In genomic region chr14:102695172-102695569, GRCh38 we compare ENCODE assay signal across 11 cellular contexts.
A peak's percentile ranks its signal among the peaks of the same experiment; 100 is the strongest.
DNase-seq lines count a peak whose midpoint lies in the region; TF ChIP-seq lines count a peak whose summit lies in the region.
"Had no signal": no experiment of that assay in that cellular context is flagged by ENCODE, and none has a peak within 500 bp of the region (broad histone marks: within the 10 kb centered on the region; RNA-seq: fewer than 3 reads in every experiment).

No MANE protein-coding gene starts in this region.

- H3K9me3 Mint-ChIP-seq in CD4-positive, alpha-beta memory T cell, result no peaks in the 10 kb centered on the region
- H3K9me3 Mint-ChIP-seq: CD8-positive, alpha-beta T cell; GM23338 had no signal

- H3K4me1 Mint-ChIP-seq in CD4-positive, alpha-beta memory T cell, result peaks cover 19 to 30% (median 22%) of the 10 kb centered on the region in 4 donors

- WGBS in hepatocyte (ENCODE audit: low lambda C conversion rate, missing lambda C conversion rate), result 65% methylated on average over 2 of the region's 2 CpGs

- no peak overlapping the region for H3K9ac ChIP-seq in BLaER1
- H3K9ac ChIP-seq in OCI-LY3 (ENCODE audit: low read length), result peak overlapping the region; percentile 4; the same call in 1 of the 2 replicates

- CTCF ChIA-PET in CD4-positive, alpha-beta memory T cell (lab: Charles Lee; ENCODE audit: partially characterized antibody), result interaction anchor here (0.6 to 5.2 kb wide), 32 partner anchors 9 to 810 kb away, joined by 3 to 34 read pairs (median 4); no protein-coding TSS in a partner anchor

- no peaks in the 10 kb centered on the region for H3K27me3 ChIP-seq in BLaER1
- no peaks in the 10 kb centered on the region for H3K27me3 ChIP-seq in OCI-LY3 (ENCODE audit: low read depth, low read length)
- no peaks in the 10 kb centered on the region for H3K27me3 ChIP-seq in WERI-Rb-1 (ENCODE audit: insufficient read depth, low read depth, severe bottlenecking)
- H3K27me3 ChIP-seq in hepatocyte, result no peaks in the 10 kb centered on the region
- H3K27me3 ChIP-seq in CD4-positive, alpha-beta memory T cell (ENCODE audit: insufficient read depth, low read length), result no peaks in the 10 kb centered on the region
- H3K27me3 ChIP-seq: BE2C had no signal

- H3K4me2 ChIP-seq in BLaER1, result peak overlapping the region; percentile 27; the same call in 1 of the 2 replicates
- peak overlapping the region; percentile 29 for H3K4me2 ChIP-seq in OCI-LY3 (ENCODE audit: low read length)
- no peak overlapping the region for H3K4me2 ChIP-seq in hepatocyte
- H3K4me2 ChIP-seq: GM23338 had no signal

- intact Hi-C loops in CD4-positive, alpha-beta memory T cell (cut with micrococcal nuclease), result loop anchor here (2.0 kb wide), 2 partner anchors 170 to 598 kb away; no protein-coding TSS in a partner anchor

- H3K9me2 ChIP-seq in hepatocyte (replicated peaks; ENCODE audit: insufficient read depth), result no peaks in the 10 kb centered on the region

- H3K9me3 ChIP-seq in BLaER1 (peaks cover 10% of the 10 kb centered on the region), OCI-LY3 (ENCODE audit: insufficient read depth, low read length) (no peaks in the 10 kb centered on the region), WERI-Rb-1 (ENCODE audit: severe bottlenecking) (no peaks in the 10 kb centered on the region), hepatocyte (ENCODE audit: low read depth) (no peaks in the 10 kb centered on the region)
- H3K9me3 ChIP-seq in CD4-positive, alpha-beta memory T cell (ENCODE audit: control insufficient read depth in 1 of 2, low read length in 2 of 2), result no peaks in the 10 kb centered on the region
- H3K9me3 ChIP-seq: BE2C had no signal

- H3K4me1 ChIP-seq in BLaER1 (peaks cover 69% of the 10 kb centered on the region), OCI-LY3 (ENCODE audit: low read length) (peaks cover 24% of the 10 kb centered on the region), hepatocyte (ENCODE audit: insufficient read depth) (peaks cover 58% of the 10 kb centered on the region)
- H3K4me1 ChIP-seq in CD4-positive, alpha-beta memory T cell (ENCODE audit: insufficient read depth, low read length), result peaks cover 12% of the 10 kb centered on the region
- H3K4me1 ChIP-seq: BE2C had no signal

- H3K27me3 Mint-ChIP-seq in CD4-positive, alpha-beta memory T cell, result no peaks in the 10 kb centered on the region

- no peak overlapping the region for H3K4me3 Mint-ChIP-seq in CD4-positive, alpha-beta memory T cell
- H3K4me3 Mint-ChIP-seq: CD8-positive, alpha-beta T cell; GM23338 had no signal

- H2AFZ ChIP-seq in OCI-LY3 (ENCODE audit: low read depth, low read length) (no peak overlapping the region), hepatocyte (no peak overlapping the region)
- H2AFZ ChIP-seq: GM23338 had no signal

- H3K4me3 ChIP-seq in BLaER1 (no peak overlapping the region), OCI-LY3 (ENCODE audit: low read length) (no peak overlapping the region), WERI-Rb-1 (ENCODE audit: low read depth, low read length) (no peak overlapping the region), hepatocyte (no peak overlapping the region)
- H3K4me3 ChIP-seq in CD4-positive, alpha-beta memory T cell (ENCODE audit: low read length in 2 of 2), result no peak overlapping the region
- H3K4me3 ChIP-seq: GM23338 had no signal

- H3K36me3 ChIP-seq in BLaER1, result peaks cover 37% of the 10 kb centered on the region
- no peaks in the 10 kb centered on the region for H3K36me3 ChIP-seq in OCI-LY3 (replicated peaks; ENCODE audit: low read depth, low read length)
- H3K36me3 ChIP-seq in WERI-Rb-1, result no peaks in the 10 kb centered on the region
- no peaks in the 10 kb centered on the region for H3K36me3 ChIP-seq in hepatocyte (replicated peaks; ENCODE audit: insufficient read depth, low read depth)
- no peaks in the 10 kb centered on the region for H3K36me3 ChIP-seq in CD4-positive, alpha-beta memory T cell (ENCODE audit: insufficient read depth, low read length)
- H3K36me3 ChIP-seq: BE2C had no signal

- TF ChIP-seq CTCF in OCI-LY3 (IDR thresholded peaks at IDR 0.05; ENCODE audit: low read depth, low read length) (no peak), WERI-Rb-1 (IDR thresholded peaks at IDR 0.05; ENCODE audit: low read depth, low read length) (no peak), hepatocyte (IDR thresholded peaks at IDR 0.05; ENCODE audit: poor library complexity) (no peak)

- no peak overlapping the region for H3K27ac ChIP-seq in BLaER1
- no peak overlapping the region for H3K27ac ChIP-seq in OCI-LY3 (ENCODE audit: low read length)
- peak overlapping the region; percentile 75 for H3K27ac ChIP-seq in WERI-Rb-1
- peak overlapping the region; percentile 51 for H3K27ac ChIP-seq in hepatocyte
- no peak overlapping the region for H3K27ac ChIP-seq in CD4-positive, alpha-beta memory T cell (ENCODE audit: low read depth, low read length)

- DNase-seq in WERI-Rb-1, result no peak
- DNase-seq in hepatocyte (ENCODE audit: low spot score), result no peak
- DNase-seq in NOMO-1 treated with dmso at 0.1 percent for 144 hours (lab: John Stamatoyannopoulos, UW; ENCODE audit: unreplicated experiment), result no peak
- no peak for DNase-seq in mucosa of gallbladder (ENCODE audit: low spot score)
- no peak for DNase-seq in activated T-cell treated with anti-CD3 and anti-CD28 coated beads, Interleukin-2, amount 50 U/mL, for 48 hours
- no peak for DNase-seq in CD4-positive, alpha-beta memory T cell

- peaks cover 27% of the 10 kb centered on the region for H3K79me2 ChIP-seq in OCI-LY3 (ENCODE audit: low read length)
- peaks cover 90% of the 10 kb centered on the region for H3K79me2 ChIP-seq in hepatocyte

- POLR2A ChIA-PET in CD4-positive, alpha-beta memory T cell (lab: Charles Lee; ENCODE audit: partially characterized antibody), result interaction anchor here (1.2 to 1.5 kb wide), 2 partner anchors 104 to 171 kb away, joined by 4 read pairs; no protein-coding TSS in a partner anchor

- H3K27ac Mint-ChIP-seq in CD4-positive, alpha-beta memory T cell, result no peak overlapping the region
- H3K27ac Mint-ChIP-seq: CD8-positive, alpha-beta T cell had no signal

- H4K20me1 ChIP-seq in BLaER1 (peaks cover 98% of the 10 kb centered on the region), OCI-LY3 (ENCODE audit: insufficient read depth, low read length) (peaks cover 9% of the 10 kb centered on the region; the same call in 1 of the 2 replicates), hepatocyte (ENCODE audit: insufficient read depth, poor library complexity, severe bottlenecking) (peaks cover 85% of the 10 kb centered on the region)

- H3K36me3 Mint-ChIP-seq in CD4-positive, alpha-beta memory T cell, result peaks cover 0 to 2% of the 10 kb centered on the region in 2 donors

Comparison
In these comparisons a context has a peak if more than half of its experiments do, and no peak if none do; other contexts are left out.
1. H3K27ac ChIP-seq: peak in WERI-Rb-1 (single experiment) and hepatocyte (single experiment); none in BLaER1 (single experiment), OCI-LY3 (single experiment) and CD4-positive, alpha-beta memory T cell (single experiment).